Comparison of ENCODE assay signal across 12 cellular contexts in genomic region chr15:45197512-45197911, GRCh38.
A peak's percentile ranks its signal among the peaks of the same experiment; 100 is the strongest.
DNase-seq lines count a peak whose midpoint lies in the region; TF ChIP-seq lines count a peak whose summit lies in the region.
"Had no signal": no experiment of that assay in that cellular context is flagged by ENCODE, and none has a peak within 500 bp of the region (broad histone marks: within the 10 kb centered on the region; RNA-seq: fewer than 3 reads in every experiment).

No MANE protein-coding gene starts in this region.

- H3K36me3 Mint-ChIP-seq in nephron (ENCODE audit: low read depth) = no peaks in the 10 kb centered on the region

- H3K27ac ChIP-seq in substantia nigra (ENCODE audit: low read depth, low read length, poor library complexity, severe bottlenecking) = no peak overlapping the region

- no peaks in the 10 kb centered on the region for H3K9me3 Mint-ChIP-seq in nephron

- no peaks in the 10 kb centered on the region for H3K9me3 ChIP-seq in Loucy (ENCODE audit: insufficient read depth, low read depth, low read length)
- no peaks in the 10 kb centered on the region for H3K9me3 ChIP-seq in adipocyte (ENCODE audit: control insufficient read depth, low read length)
- H3K9me3 ChIP-seq: esophagus muscularis mucosa, mucosa of descending colon, SJSA1 had no signal

- peaks cover 17% of the 10 kb centered on the region for H3K4me1 ChIP-seq in Loucy (ENCODE audit: insufficient read depth, low read length, poor library complexity, severe bottlenecking)
- H3K4me1 ChIP-seq in adipocyte (ENCODE audit: control insufficient read depth, insufficient read depth, low read length) = peaks cover 8% of the 10 kb centered on the region
- H3K4me1 ChIP-seq: SJSA1 had no signal

- DNase-seq in SKM-1 treated with dmso at 0.1 percent for 144 hours (lab: John Stamatoyannopoulos, UW; ENCODE audit: unreplicated experiment) = peak; percentile 58
- DNase-seq in SKM-1 (lab: John Stamatoyannopoulos, UW; ENCODE audit: unreplicated experiment) = no peak
- DNase-seq in adipocyte (ENCODE audit: low read depth) = no peak
- DNase-seq in glomerular visceral epithelial cell (ENCODE audit: extremely low spot score) = no peak
- DNase-seq in stimulated activated CD4-positive, alpha-beta T cell treated with anti-CD3 and anti-CD28 coated beads, Interleukin-2, amount 100 ng/mL, for 24 hours = no peak
- DNase-seq in substantia nigra (lab: John Stamatoyannopoulos, UW) = no peak
- DNase-seq: activated gamma-delta T cell had no signal

- H3K4me3 Mint-ChIP-seq in nephron = no peak overlapping the region

- H3K4me1 Mint-ChIP-seq in nephron = no peaks in the 10 kb centered on the region

- H3K36me3 ChIP-seq in Loucy (ENCODE audit: insufficient read depth, low read length) = no peaks in the 10 kb centered on the region
- H3K36me3 ChIP-seq in adipocyte (ENCODE audit: control insufficient read depth, insufficient read depth, low read length, severe bottlenecking) = no peaks in the 10 kb centered on the region
- H3K36me3 ChIP-seq: esophagus muscularis mucosa, SJSA1 had no signal

- TF ChIP-seq CTCF in Loucy (conservative IDR thresholded peaks at IDR 0.05; ENCODE audit: low read length) (no peak), nephron (IDR thresholded peaks at IDR 0.05; ENCODE audit: unreplicated experiment in 3 of 3) (no peak)

- no peaks in the 10 kb centered on the region for H3K79me2 ChIP-seq in Loucy (ENCODE audit: insufficient read depth, low read length)

- H4K20me1 ChIP-seq in Loucy (ENCODE audit: insufficient read depth, low read length, poor library complexity, severe bottlenecking) = no peaks in the 10 kb centered on the region

- peak overlapping the region; percentile 92 for H3K9ac ChIP-seq in Loucy (ENCODE audit: low read depth, low read length, poor library complexity, severe bottlenecking)
- peak overlapping the region; percentile 69 for H3K9ac ChIP-seq in adipocyte (ENCODE audit: low read length)

- no peaks in the 10 kb centered on the region for H3K27me3 Mint-ChIP-seq in nephron (ENCODE audit: low read depth)

- peak overlapping the region in 2 of 3 experiments; percentile 73 to 78 for H3K27ac Mint-ChIP-seq in nephron

- H3K9me2 ChIP-seq in Loucy (replicated peaks; ENCODE audit: low read depth, low read length) = no peaks in the 10 kb centered on the region

- peak overlapping the region; percentile 70 for H3K4me2 ChIP-seq in Loucy (ENCODE audit: low read depth, low read length, poor library complexity, severe bottlenecking)

- H2AFZ ChIP-seq in Loucy (ENCODE audit: low read length) = peak overlapping the region; percentile 82

- H3F3A ChIP-seq in Loucy (ENCODE audit: low read depth) = no peaks in the 10 kb centered on the region

- H3K27me3 ChIP-seq in Loucy (ENCODE audit: insufficient read depth, low read length, poor library complexity, severe bottlenecking) = no peaks in the 10 kb centered on the region
- no peaks in the 10 kb centered on the region for H3K27me3 ChIP-seq in adipocyte (replicated peaks; ENCODE audit: control insufficient read depth, insufficient read depth, low read length)
- H3K27me3 ChIP-seq: esophagus muscularis mucosa, SJSA1 had no signal

- peak overlapping the region; percentile 84 for H3K4me3 ChIP-seq in Loucy (ENCODE audit: low read length, poor library complexity, severe bottlenecking)
- H3K4me3 ChIP-seq in adipocyte (ENCODE audit: low read length) = peak overlapping the region; percentile 76
- H3K4me3 ChIP-seq: mucosa of descending colon had no signal
